In the genomic region with DNA sequence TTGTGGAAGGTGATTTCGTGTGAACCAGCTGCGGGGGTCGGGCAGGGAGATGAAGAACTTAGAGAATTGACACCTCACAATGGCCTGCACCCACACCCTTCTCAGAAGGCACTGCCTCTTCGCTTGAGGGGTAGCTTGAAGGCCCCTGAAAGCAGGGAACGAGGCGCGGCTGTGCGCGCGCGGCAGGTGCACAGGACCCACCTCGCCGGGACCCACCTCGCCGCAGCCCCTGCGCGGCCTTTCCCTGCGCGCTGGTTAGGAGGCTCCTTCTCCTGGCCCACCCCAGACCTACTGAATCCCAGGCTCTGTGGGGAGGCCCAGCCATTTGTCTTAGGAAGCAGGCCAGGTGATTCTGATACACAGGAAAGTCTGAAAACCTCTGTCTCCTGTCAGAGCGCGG, we compare ENCODE assay signal across 29 cellular contexts.
"Had no signal": no experiment of that assay in that cellular context is flagged by ENCODE, and none has a peak within 500 bp of the region (broad histone marks: within the 10 kb centered on the region; RNA-seq: fewer than 3 reads in every experiment).

No MANE protein-coding gene starts in this region.

- DNase-seq: naive thymus-derived CD8-positive, alpha-beta T cell; nephron progenitor cell; nucleus accumbens; pancreas; posterior cingulate gyrus; psoas muscle; right cardiac atrium; right lobe of liver; sigmoid colon; small intestine; stimulated activated CD4-positive, alpha-beta T cell treated with anti-CD3 and anti-CD28 coated beads, Interleukin-15, amount 100 ng/mL, for 24 hours; stimulated activated CD4-positive, alpha-beta T cell treated with anti-CD3 and anti-CD28 coated beads, Interleukin-2, amount 100 ng/mL, for 24 hours; stimulated activated CD4-positive, alpha-beta T cell treated with anti-CD3 and anti-CD28 coated beads, Interleukin-2, amount 100 ng/mL, for 48 hours; stimulated activated CD4-positive, alpha-beta T cell treated with anti-CD3 and anti-CD28 coated beads, Interleukin-4, amount 100 ng/mL, for 24 hours; stimulated activated naive B cell treated with anti-CD40 and anti-IgM and Interleukin-4, amounts not matched to agents 10 μg/mL and 1 μg/mL and 100 μg/mL, for 72 hours; stimulated activated naive CD4-positive, alpha-beta T cell treated with Interleukin-2 at 50 U/mL for 16 hours; stomach; thyroid gland; trophoblast cell had no signal

- H3K27ac Mint-ChIP-seq: natural killer cell treated with Interleukin-12 subunit alpha and Interleukin-12 subunit beta and Interleukin-15 and Interleukin-18, amount 100 ng/mL, for 72 hours; nephron progenitor cell; neural progenitor cell; progenitor cell of endocrine pancreas; stimulated activated effector memory CD8-positive, alpha-beta T cell treated with anti-CD3 and anti-CD28 coated beads, Interleukin-12 subunit alpha, Interleukin-12 subunit beta, amount 100 ng/mL, for 72 hours; stimulated activated naive B cell treated with anti-CD40 and anti-IgM and Interleukin-4, amounts not matched to agents 10 μg/mL and 1 μg/mL and 100 μg/mL, for 72 hours; stimulated activated naive CD8-positive, alpha-beta T cell treated with anti-CD3 and anti-CD28 coated beads, Interleukin-15, Interleukin-2, amounts not matched to agents 100 ng/mL and 50 ng/mL, for 24 hours had no signal

- H3K4me3 ChIP-seq: neural progenitor cell, pancreas, psoas muscle, right lobe of liver, sigmoid colon, stomach, thoracic aorta, thyroid gland, tibial nerve, upper lobe of left lung, vagina had no signal

- H3K4me1 Mint-ChIP-seq: nephron progenitor cell; neural progenitor cell; stimulated activated effector memory CD8-positive, alpha-beta T cell treated with anti-CD3 and anti-CD28 coated beads, Interleukin-12 subunit alpha, Interleukin-12 subunit beta, amount 100 ng/mL, for 72 hours had no signal

- H3K4me1 ChIP-seq: neural progenitor cell, pancreas, psoas muscle, right lobe of liver, sigmoid colon, stomach, thyroid gland, tibial nerve, upper lobe of left lung, vagina had no signal

- H3K36me3 ChIP-seq: neural progenitor cell, neutrophil, pancreas, right lobe of liver, sigmoid colon, stomach, thoracic aorta, thyroid gland, tibial nerve, upper lobe of left lung, vagina had no signal

- H3K9me3 Mint-ChIP-seq: natural killer cell treated with Interleukin-12 subunit alpha and Interleukin-12 subunit beta and Interleukin-15 and Interleukin-18, amount 100 ng/mL, for 72 hours; stimulated activated effector memory CD8-positive, alpha-beta T cell treated with anti-CD3 and anti-CD28 coated beads, Interleukin-12 subunit alpha, Interleukin-12 subunit beta, amount 100 ng/mL, for 72 hours; stimulated activated naive CD8-positive, alpha-beta T cell treated with anti-CD3 and anti-CD28 coated beads, Interleukin-15, Interleukin-2, amounts not matched to agents 100 ng/mL and 50 ng/mL, for 24 hours had no signal

- H3K27me3 ChIP-seq: neural progenitor cell, neutrophil, pancreas, right lobe of liver, sigmoid colon, stomach, thyroid gland, tibial nerve, upper lobe of left lung, vagina had no signal

- H3K36me3 Mint-ChIP-seq: naive thymus-derived CD8-positive, alpha-beta T cell; natural killer cell treated with Interleukin-12 subunit alpha and Interleukin-12 subunit beta and Interleukin-15 and Interleukin-18, amount 100 ng/mL, for 72 hours; neural progenitor cell; stimulated activated effector memory CD8-positive, alpha-beta T cell treated with anti-CD3 and anti-CD28 coated beads, Interleukin-12 subunit alpha, Interleukin-12 subunit beta, amount 100 ng/mL, for 72 hours; stimulated activated naive B cell treated with anti-CD40 and anti-IgM and Interleukin-4, amounts not matched to agents 10 μg/mL and 1 μg/mL and 100 μg/mL, for 72 hours had no signal

- H3K9ac ChIP-seq: neural progenitor cell had no signal

- H3K4me2 ChIP-seq: neural progenitor cell had no signal

- H3K4me3 Mint-ChIP-seq: naive thymus-derived CD8-positive, alpha-beta T cell; natural killer cell treated with Interleukin-12 subunit alpha and Interleukin-12 subunit beta and Interleukin-15 and Interleukin-18, amount 100 ng/mL, for 72 hours; nephron progenitor cell; neural progenitor cell; stimulated activated effector memory CD8-positive, alpha-beta T cell treated with anti-CD3 and anti-CD28 coated beads, Interleukin-12 subunit alpha, Interleukin-12 subunit beta, amount 100 ng/mL, for 72 hours; stimulated activated naive B cell treated with anti-CD40 and anti-IgM and Interleukin-4, amounts not matched to agents 10 μg/mL and 1 μg/mL and 100 μg/mL, for 72 hours; stimulated activated naive CD8-positive, alpha-beta T cell treated with anti-CD3 and anti-CD28 coated beads, Interleukin-15, Interleukin-2, amounts not matched to agents 100 ng/mL and 50 ng/mL, for 24 hours had no signal

- ATAC-seq: naive thymus-derived CD8-positive, alpha-beta T cell; pancreas; psoas muscle; right cardiac atrium; stimulated activated effector memory CD8-positive, alpha-beta T cell treated with anti-CD3 and anti-CD28 coated beads, Interleukin-12 subunit alpha, Interleukin-12 subunit beta, amount 100 ng/mL, for 72 hours; stimulated activated naive B cell treated with anti-CD40 and anti-IgM and Interleukin-4, amounts not matched to agents 10 μg/mL and 1 μg/mL and 100 μg/mL, for 72 hours had no signal

- H3K27ac ChIP-seq: neural progenitor cell, neutrophil, pancreas, psoas muscle, right lobe of liver, sigmoid colon, stomach, thoracic aorta, thyroid gland, tibial nerve, upper lobe of left lung, vagina had no signal

- H3K27me3 Mint-ChIP-seq: naive thymus-derived CD8-positive, alpha-beta T cell; progenitor cell of endocrine pancreas; stimulated activated naive CD8-positive, alpha-beta T cell treated with anti-CD3 and anti-CD28 coated beads, Interleukin-15, Interleukin-2, amounts not matched to agents 100 ng/mL and 50 ng/mL, for 24 hours had no signal

- H2AFZ ChIP-seq: neural progenitor cell had no signal

- H3K9me3 ChIP-seq: neutrophil, pancreas, psoas muscle, right lobe of liver, sigmoid colon, stomach, thoracic aorta, thyroid gland, upper lobe of left lung, vagina had no signal
